In genomic region chr16:87056083-87056482, GRCh38 we compare ENCODE assay signal across 15 cellular contexts.
DNase-seq lines count a peak whose midpoint lies in the region; ATAC-seq and TF ChIP-seq lines count a peak whose summit lies in the region.
"Had no signal": no experiment of that assay in that cellular context is flagged by ENCODE, and none has a peak within 500 bp of the region (broad histone marks: within the 10 kb centered on the region; RNA-seq: fewer than 3 reads in every experiment).

No MANE protein-coding gene starts in this region.

- H3K9me3 Mint-ChIP-seq in natural killer cell treated with Interleukin-12 subunit alpha and Interleukin-12 subunit beta and Interleukin-15 and Interleukin-18, amount 100 ng/mL, for 72 hours = no peaks in the 10 kb centered on the region

- H3K36me3 Mint-ChIP-seq in natural killer cell treated with Interleukin-12 subunit alpha and Interleukin-12 subunit beta and Interleukin-15 and Interleukin-18, amount 100 ng/mL, for 72 hours = no peaks in the 10 kb centered on the region

- H3K27ac Mint-ChIP-seq in natural killer cell treated with Interleukin-12 subunit alpha and Interleukin-12 subunit beta and Interleukin-15 and Interleukin-18, amount 100 ng/mL, for 72 hours = no peak overlapping the region
- H3K27ac Mint-ChIP-seq: progenitor cell of endocrine pancreas; stimulated activated naive CD8-positive, alpha-beta T cell treated with anti-CD3 and anti-CD28 coated beads, Interleukin-15, amount 100 ng/mL, for 72 hours had no signal

- H3K36me3 ChIP-seq in thyroid gland = no peaks in the 10 kb centered on the region
- H3K36me3 ChIP-seq: lower lobe of right lung had no signal

- no peak overlapping the region for H3K4me3 Mint-ChIP-seq in natural killer cell treated with Interleukin-12 subunit alpha and Interleukin-12 subunit beta and Interleukin-15 and Interleukin-18, amount 100 ng/mL, for 72 hours
- H3K4me3 Mint-ChIP-seq: stimulated activated naive CD8-positive, alpha-beta T cell treated with anti-CD3 and anti-CD28 coated beads, Interleukin-15, amount 100 ng/mL, for 72 hours had no signal

- peaks cover 0 to 21% of the 10 kb centered on the region in 2 donors for H3K4me1 ChIP-seq in thyroid gland
- H3K4me1 ChIP-seq: lower lobe of right lung had no signal

- no peak overlapping the region for H3K4me3 ChIP-seq in fibroblast of mammary gland (ENCODE audit: control insufficient read depth, low read depth, low read length)
- H3K4me3 ChIP-seq in thyroid gland (replicated peaks in 1 of 3) = no peak overlapping the region
- H3K4me3 ChIP-seq: lower lobe of right lung had no signal

- TF ChIP-seq POLR2A in thyroid gland (IDR thresholded peaks at IDR 0.05) = no peak

- H3K27me3 Mint-ChIP-seq in natural killer cell treated with Interleukin-12 subunit alpha and Interleukin-12 subunit beta and Interleukin-15 and Interleukin-18, amount 100 ng/mL, for 72 hours = peaks cover 22 to 34% of the 10 kb centered on the region in 2 donors

- H3K27me3 ChIP-seq in thyroid gland = no peaks in the 10 kb centered on the region

- no peak overlapping the region for H3K27ac ChIP-seq in thyroid gland
- H3K27ac ChIP-seq: lower lobe of right lung had no signal

- DNase-seq in EL = peak; percentile 21
- peak; percentile 37 for DNase-seq in RPMI7951 (ENCODE audit: low read depth)
- DNase-seq in fibroblast of mammary gland (ENCODE audit: low read depth) = peak; percentile 65
- peak; percentile 10 for DNase-seq in non-pigmented ciliary epithelial cell (ENCODE audit: low read depth)
- DNase-seq in natural killer cell treated with Interleukin-12 subunit alpha and Interleukin-12 subunit beta and Interleukin-15 and Interleukin-18, amount 100 ng/mL, for 72 hours (ENCODE audit: low spot score) = no peak
- DNase-seq in NCI-H446 (lab: John Stamatoyannopoulos, UW) = no peak
- no peak for DNase-seq in activated T-cell treated with anti-CD3 and anti-CD28 coated beads, Interleukin-2, amount 50 U/mL, for 1 hour
- no peak for DNase-seq in thyroid gland
- DNase-seq: central memory CD4-positive, alpha-beta T cell; lower lobe of right lung; NCI-H146; stimulated activated CD4-positive, alpha-beta T cell treated with anti-CD3 and anti-CD28 coated beads, Interleukin-4, amount 100 ng/mL, for 4 hours; stimulated activated naive CD8-positive, alpha-beta T cell treated with anti-CD3 and anti-CD28 coated beads, Interleukin-15, amount 100 ng/mL, for 72 hours had no signal

- 80 to 85% methylated on average over 3 to 4 of the region's 4 CpGs for WGBS in thyroid gland, 2 donors

- H3K4me1 Mint-ChIP-seq in natural killer cell treated with Interleukin-12 subunit alpha and Interleukin-12 subunit beta and Interleukin-15 and Interleukin-18, amount 100 ng/mL, for 72 hours (ENCODE audit: low read depth in 2 of 2) = peaks cover 0 to 2% of the 10 kb centered on the region in 2 donors
- H3K4me1 Mint-ChIP-seq: stimulated activated naive CD8-positive, alpha-beta T cell treated with anti-CD3 and anti-CD28 coated beads, Interleukin-15, amount 100 ng/mL, for 72 hours had no signal

- TF ChIP-seq CTCF in fibroblast of mammary gland (conservative IDR thresholded peaks at IDR 0.05; ENCODE audit: control insufficient read depth, insufficient read depth, low read depth, low read length) (peak; percentile 47), thyroid gland (IDR thresholded peaks at IDR 0.05) (no peak)

- no peak for ATAC-seq in natural killer cell treated with Interleukin-12 subunit alpha and Interleukin-12 subunit beta and Interleukin-15 and Interleukin-18, amount 100 ng/mL, for 72 hours
- ATAC-seq: activated CD4-positive, CD25-positive, alpha-beta regulatory T cell treated with anti-CD3 and anti-CD28 coated beads, Interleukin-2, amount 50 U/mL, for 24 hours; lower lobe of right lung; stimulated activated naive CD8-positive, alpha-beta T cell treated with anti-CD3 and anti-CD28 coated beads, Interleukin-15, amount 100 ng/mL, for 72 hours had no signal

- no peaks in the 10 kb centered on the region for H3K9me3 ChIP-seq in thyroid gland
- H3K9me3 ChIP-seq: lower lobe of right lung had no signal

- intact Hi-C loops in thyroid gland (cut with DNase I) = loop anchor here (5.0 kb wide), 1 partner anchor 489 kb away; the partner anchor contains the start of gene FOXC2

Comparison
In these comparisons a context has a peak if more than half of its experiments do, and no peak if none do; other contexts are left out.
1. DNase-seq: peak in EL (single experiment), RPMI7951 (single experiment), fibroblast of mammary gland (single experiment) and non-pigmented ciliary epithelial cell (single experiment); none in natural killer cell treated with Interleukin-12 subunit alpha and Interleukin-12 subunit beta and Interleukin-15 and Interleukin-18, amount 100 ng/mL, for 72 hours (single experiment), NCI-H446 (0 of 2), activated T-cell treated with anti-CD3 and anti-CD28 coated beads, Interleukin-2, amount 50 U/mL, for 1 hour (single experiment) and thyroid gland (0 of 2).